Comparison of ENCODE assay signal across 8 cellular contexts in the genomic region with DNA sequence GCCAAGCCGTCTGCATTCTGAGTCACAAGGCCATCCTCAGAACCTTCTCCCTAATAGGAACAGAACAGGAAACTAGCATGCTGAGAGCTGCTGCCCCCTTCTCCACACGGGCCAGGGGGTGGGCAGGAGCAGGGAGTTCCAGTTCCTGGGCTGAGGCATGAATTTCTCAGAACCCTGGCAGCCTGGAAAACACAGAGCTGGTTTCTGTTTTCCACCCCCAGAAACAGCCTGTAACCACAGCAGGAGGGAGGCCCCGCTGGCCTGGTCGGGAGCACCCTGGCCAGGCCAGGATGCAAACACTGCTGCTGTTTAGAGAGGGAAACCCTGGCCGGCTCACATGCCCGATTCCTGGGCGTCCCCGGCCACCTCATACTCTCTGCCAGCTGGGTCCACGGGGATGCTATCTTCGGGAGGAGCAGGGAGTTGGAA.
DNase-seq lines count a peak whose midpoint lies in the region; ATAC-seq, FAIRE-seq and TF ChIP-seq lines count a peak whose summit lies in the region.

No MANE protein-coding gene starts in this region.

- H3K36me3 Mint-ChIP-seq in activated CD4-positive, alpha-beta T cell treated with anti-CD3 and anti-CD28 coated beads, Interleukin-2, amount 10 ng/mL, durations not matched to agents 24 days and 14 days (ENCODE audit: low read depth), result peaks cover 65% of the 10 kb centered on the region
- H3K36me3 Mint-ChIP-seq in central memory CD8-positive, alpha-beta T cell (ENCODE audit: insufficient read depth), result peaks cover 54% of the 10 kb centered on the region

- intact Hi-C loops in activated CD4-positive, alpha-beta T cell treated with anti-CD3 and anti-CD28 coated beads, Interleukin-2, amount 10 ng/mL, durations not matched to agents 24 days and 14 days (cut with micrococcal nuclease), result no loop called here

- DNase-seq in activated CD4-positive, alpha-beta T cell treated with anti-CD3 and anti-CD28 coated beads, Interleukin-2, amount 10 ng/mL, durations not matched to agents 24 days and 14 days, result no peak
- no peak for DNase-seq in activated CD4-positive, alpha-beta T cell treated with anti-CD3 and anti-CD28 coated beads for 4 hours
- DNase-seq in central memory CD8-positive, alpha-beta T cell (ENCODE audit: low spot score in 2 of 2), result no peak
- DNase-seq in lung microvascular endothelial cell (ENCODE audit: low read depth in 2 of 2) (peak; percentile 70 to 81), tibial nerve (ENCODE audit: low spot score in 2 of 2) (no peak), DMS53 treated with DMSO at 0.1 percent for 48 hours (lab: John Stamatoyannopoulos, UW; ENCODE audit: unreplicated experiment) (no peak), HTR-8/SVneo (ENCODE audit: insufficient read length, low spot score) (no peak)

- H3K4me3 Mint-ChIP-seq in activated CD4-positive, alpha-beta T cell treated with anti-CD3 and anti-CD28 coated beads, Interleukin-2, amount 10 ng/mL, durations not matched to agents 24 days and 14 days, result no peak overlapping the region
- peak overlapping the region; percentile 34 for H3K4me3 Mint-ChIP-seq in central memory CD8-positive, alpha-beta T cell

- TF ChIP-seq CTCF in tibial nerve (IDR thresholded peaks at IDR 0.05), result no peak

- H3K9me3 Mint-ChIP-seq in activated CD4-positive, alpha-beta T cell treated with anti-CD3 and anti-CD28 coated beads, Interleukin-2, amount 10 ng/mL, durations not matched to agents 24 days and 14 days, result peaks cover 6% of the 10 kb centered on the region
- no peaks in the 10 kb centered on the region for H3K9me3 Mint-ChIP-seq in central memory CD8-positive, alpha-beta T cell

- peak overlapping the region in 2 of 4 donors; percentile 3 to 13 for H3K4me3 ChIP-seq in tibial nerve

- FAIRE-seq in HTR-8/SVneo (lab: Jason Lieb, UNC), result no peak

- H3K36me3 ChIP-seq in tibial nerve, result peaks cover 0 to 12% (median 5%) of the 10 kb centered on the region in 3 donors

- H3K27me3 Mint-ChIP-seq in activated CD4-positive, alpha-beta T cell treated with anti-CD3 and anti-CD28 coated beads, Interleukin-2, amount 10 ng/mL, durations not matched to agents 24 days and 14 days, result no peaks in the 10 kb centered on the region
- no peaks in the 10 kb centered on the region for H3K27me3 Mint-ChIP-seq in central memory CD8-positive, alpha-beta T cell

- peak overlapping the region; percentile 60 for H3K27ac Mint-ChIP-seq in activated CD4-positive, alpha-beta T cell treated with anti-CD3 and anti-CD28 coated beads, Interleukin-2, amount 10 ng/mL, durations not matched to agents 24 days and 14 days
- peak overlapping the region; percentile 98 for H3K27ac Mint-ChIP-seq in central memory CD8-positive, alpha-beta T cell (ENCODE audit: low read depth)

- H3K27me3 ChIP-seq in tibial nerve, result no peaks in the 10 kb centered on the region

- peak in 1 of 2 donors; percentile 91 for TF ChIP-seq EP300 in tibial nerve (IDR thresholded peaks at IDR 0.05)

- no peak for TF ChIP-seq POLR2A in tibial nerve (IDR thresholded peaks at IDR 0.05)

- H3K9me3 ChIP-seq in tibial nerve, result no peaks in the 10 kb centered on the region

- ATAC-seq in central memory CD8-positive, alpha-beta T cell (replicated peaks; ENCODE audit: extremely low read depth, poor library complexity, severe bottlenecking), result no peak
- no peak for ATAC-seq in GM18868 (IDR thresholded peaks at IDR 0.05; ENCODE audit: unreplicated experiment)

- WGBS in tibial nerve, 2 donors, result 6 to 12% methylated on average over 10 of the region's 10 CpGs

- peak overlapping the region; percentile 66 to 92 (median 84) for H3K27ac ChIP-seq in tibial nerve

- H3K4me1 ChIP-seq in tibial nerve, result peaks cover 0 to 45% (median 31%) of the 10 kb centered on the region in 4 donors

- H3K4me1 Mint-ChIP-seq in activated CD4-positive, alpha-beta T cell treated with anti-CD3 and anti-CD28 coated beads, Interleukin-2, amount 10 ng/mL, durations not matched to agents 24 days and 14 days, result peaks cover 51% of the 10 kb centered on the region
- H3K4me1 Mint-ChIP-seq in central memory CD8-positive, alpha-beta T cell, result peaks cover 84% of the 10 kb centered on the region

Comparison
In these comparisons a context has a peak if more than half of its experiments do, and no peak if none do; other contexts are left out.
1. DNase-seq: peak in lung microvascular endothelial cell (2 of 2); none in activated CD4-positive, alpha-beta T cell treated with anti-CD3 and anti-CD28 coated beads, Interleukin-2, amount 10 ng/mL, durations not matched to agents 24 days and 14 days (single experiment), activated CD4-positive, alpha-beta T cell treated with anti-CD3 and anti-CD28 coated beads for 4 hours (0 of 2), central memory CD8-positive, alpha-beta T cell (0 of 2), tibial nerve (0 of 2), DMS53 treated with DMSO at 0.1 percent for 48 hours (single experiment) and HTR-8/SVneo (single experiment).